1 cellular context compared by ENCODE assay signal in the genomic region with DNA sequence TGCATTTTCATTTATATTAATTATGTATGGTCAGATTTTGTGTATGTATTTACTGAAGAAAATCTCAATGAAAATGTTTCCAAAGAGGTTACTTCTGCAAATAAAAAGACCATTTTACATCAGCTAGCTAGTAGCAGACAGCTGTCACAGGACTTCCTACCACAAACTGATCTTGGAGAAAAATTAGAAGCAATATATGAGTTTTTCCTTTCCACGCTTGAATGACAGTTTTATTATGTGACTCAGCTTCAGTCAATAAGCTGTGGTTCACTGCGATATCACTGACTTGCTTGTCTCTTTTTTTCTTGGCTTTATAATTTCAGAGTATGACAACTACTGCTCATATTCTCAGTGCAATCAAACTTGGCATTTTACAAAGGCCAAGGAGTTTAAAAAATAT.
TF ChIP-seq lines count a peak whose summit lies in the region.

No MANE protein-coding gene starts in this region.

TF ChIP-seq in HepG2, 621 proteins besides CTCF, POLR2A, EP300 and RAD21 (continued from another document):
- TF ChIP-seq, protein P1, sequence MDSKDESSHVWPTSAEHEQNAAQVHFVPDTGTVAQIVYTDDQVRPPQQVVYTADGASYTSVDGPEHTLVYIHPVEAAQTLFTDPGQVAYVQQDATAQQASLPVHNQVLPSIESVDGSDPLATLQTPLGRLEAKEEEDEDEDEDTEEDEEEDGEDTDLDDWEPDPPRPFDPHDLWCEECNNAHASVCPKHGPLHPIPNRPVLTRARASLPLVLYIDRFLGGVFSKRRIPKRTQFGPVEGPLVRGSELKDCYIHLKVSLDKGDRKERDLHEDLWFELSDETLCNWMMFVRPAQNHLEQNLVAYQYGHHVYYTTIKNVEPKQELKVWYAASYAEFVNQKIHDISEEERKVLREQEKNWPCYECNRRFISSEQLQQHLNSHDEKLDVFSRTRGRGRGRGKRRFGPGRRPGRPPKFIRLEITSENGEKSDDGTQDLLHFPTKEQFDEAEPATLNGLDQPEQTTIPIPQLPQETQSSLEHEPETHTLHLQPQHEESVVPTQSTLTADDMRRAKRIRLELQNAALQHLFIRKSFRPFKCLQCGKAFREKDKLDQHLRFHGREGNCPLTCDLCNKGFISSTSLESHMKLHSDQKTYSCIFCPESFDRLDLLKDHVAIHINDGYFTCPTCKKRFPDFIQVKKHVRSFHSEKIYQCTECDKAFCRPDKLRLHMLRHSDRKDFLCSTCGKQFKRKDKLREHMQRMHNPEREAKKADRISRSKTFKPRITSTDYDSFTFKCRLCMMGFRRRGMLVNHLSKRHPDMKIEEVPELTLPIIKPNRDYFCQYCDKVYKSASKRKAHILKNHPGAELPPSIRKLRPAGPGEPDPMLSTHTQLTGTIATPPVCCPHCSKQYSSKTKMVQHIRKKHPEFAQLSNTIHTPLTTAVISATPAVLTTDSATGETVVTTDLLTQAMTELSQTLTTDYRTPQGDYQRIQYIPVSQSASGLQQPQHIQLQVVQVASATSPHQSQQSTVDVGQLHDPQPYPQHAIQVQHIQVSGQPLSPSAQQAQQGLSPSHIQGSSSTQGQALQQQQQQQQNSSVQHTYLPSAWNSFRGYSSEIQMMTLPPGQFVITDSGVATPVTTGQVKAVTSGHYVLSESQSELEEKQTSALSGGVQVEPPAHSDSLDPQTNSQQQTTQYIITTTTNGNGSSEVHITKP (CRISPR knock-in tag; IDR thresholded peaks at IDR 0.05; ENCODE audit: low read depth): no peak
- TF ChIP-seq, protein P2, sequence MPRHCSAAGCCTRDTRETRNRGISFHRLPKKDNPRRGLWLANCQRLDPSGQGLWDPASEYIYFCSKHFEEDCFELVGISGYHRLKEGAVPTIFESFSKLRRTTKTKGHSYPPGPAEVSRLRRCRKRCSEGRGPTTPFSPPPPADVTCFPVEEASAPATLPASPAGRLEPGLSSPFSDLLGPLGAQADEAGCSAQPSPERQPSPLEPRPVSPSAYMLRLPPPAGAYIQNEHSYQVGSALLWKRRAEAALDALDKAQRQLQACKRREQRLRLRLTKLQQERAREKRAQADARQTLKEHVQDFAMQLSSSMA (CRISPR knock-in tag; IDR thresholded peaks at IDR 0.05): no peak
- TF ChIP-seq MTA1 (CRISPR knock-in tag; IDR thresholded peaks at IDR 0.05; ENCODE audit: borderline replicate concordance): no peak
- TF ChIP-seq NFATC3 (CRISPR knock-in tag; IDR thresholded peaks at IDR 0.05): no peak
- no peak for TF ChIP-seq ZNF615 (CRISPR knock-in tag; IDR thresholded peaks at IDR 0.05; ENCODE audit: borderline replicate concordance)
- TF ChIP-seq NPAS2 (CRISPR knock-in tag; IDR thresholded peaks at IDR 0.05; ENCODE audit: borderline replicate concordance): no peak
- TF ChIP-seq WIZ (CRISPR knock-in tag; IDR thresholded peaks at IDR 0.05): no peak
- no peak for TF ChIP-seq ZNF879 (CRISPR knock-in tag; IDR thresholded peaks at IDR 0.05)
